In genomic region chr17:27354491-27355081, GRCh38 we compare ENCODE assay signal across 8 cellular contexts.
DNase-seq lines count a peak whose midpoint lies in the region; ATAC-seq and TF ChIP-seq lines count a peak whose summit lies in the region.

No MANE protein-coding gene starts in this region.

- H4K20me1 ChIP-seq in MM.1S (ENCODE audit: insufficient read depth, low read length): no peaks in the 10 kb centered on the region

- H3F3A ChIP-seq in MM.1S (ENCODE audit: insufficient read depth, low read length): peaks cover 6% of the 10 kb centered on the region; the same call in 1 of the 2 replicates

- peak overlapping the region; percentile 74 to 90 for H3K27ac Mint-ChIP-seq in natural killer cell treated with Interleukin-12 subunit alpha and Interleukin-12 subunit beta and Interleukin-15 and Interleukin-18, amount 100 ng/mL, for 72 hours

- peak overlapping the region; percentile 78 for H3K4me3 Mint-ChIP-seq in natural killer cell treated with Interleukin-12 subunit alpha and Interleukin-12 subunit beta and Interleukin-15 and Interleukin-18, amount 100 ng/mL, for 72 hours

- H3K4me1 ChIP-seq in MM.1S (ENCODE audit: low read length) (peaks cover 5% of the 10 kb centered on the region; the same call in 1 of the 2 replicates), breast epithelium (no peaks in the 10 kb centered on the region)

- H3K4me1 Mint-ChIP-seq in natural killer cell treated with Interleukin-12 subunit alpha and Interleukin-12 subunit beta and Interleukin-15 and Interleukin-18, amount 100 ng/mL, for 72 hours (ENCODE audit: low read depth in 2 of 2): peaks cover 25 to 35% of the 10 kb centered on the region in 2 donors

- no peaks in the 10 kb centered on the region for H3K9me2 ChIP-seq in MM.1S (replicated peaks; ENCODE audit: insufficient read depth, low read length)

- H3K9me3 ChIP-seq in MM.1S (replicated peaks; ENCODE audit: insufficient read depth, low read length) (no peaks in the 10 kb centered on the region), breast epithelium (no peaks in the 10 kb centered on the region)

- DNase-seq in GM06990 (ENCODE audit: extremely low read depth, insufficient read length): no peak
- peak; percentile 64 for DNase-seq in MM.1S
- DNase-seq in breast epithelium (ENCODE audit: low spot score in 2 of 2): no peak
- no peak for DNase-seq in natural killer cell treated with Interleukin-12 subunit alpha and Interleukin-12 subunit beta and Interleukin-15 and Interleukin-18, amount 100 ng/mL, for 72 hours (ENCODE audit: low spot score)
- DNase-seq in T-helper 9 cell: no peak
- DNase-seq in NCI-H345 treated with DMSO at 0.1 percent for 48 hours (lab: John Stamatoyannopoulos, UW; ENCODE audit: unreplicated experiment): no peak

- no peaks in the 10 kb centered on the region for H3K27me3 Mint-ChIP-seq in natural killer cell treated with Interleukin-12 subunit alpha and Interleukin-12 subunit beta and Interleukin-15 and Interleukin-18, amount 100 ng/mL, for 72 hours

- peak overlapping the region; percentile 72; the same call in 1 of the 2 replicates for H3K9ac ChIP-seq in MM.1S (ENCODE audit: low read length)

- H3K9me3 Mint-ChIP-seq in natural killer cell treated with Interleukin-12 subunit alpha and Interleukin-12 subunit beta and Interleukin-15 and Interleukin-18, amount 100 ng/mL, for 72 hours: no peaks in the 10 kb centered on the region

- no peak overlapping the region for H3K27ac ChIP-seq in MM.1S (ENCODE audit: low read length)
- peak overlapping the region; percentile 96 to 97 for H3K27ac ChIP-seq in breast epithelium

- ATAC-seq in natural killer cell treated with Interleukin-12 subunit alpha and Interleukin-12 subunit beta and Interleukin-15 and Interleukin-18, amount 100 ng/mL, for 72 hours: no peak
- no peak for ATAC-seq in HG02852 (IDR thresholded peaks at IDR 0.05; ENCODE audit: unreplicated experiment)
- ATAC-seq in HG02642 (IDR thresholded peaks at IDR 0.05; ENCODE audit: poor library complexity, unreplicated experiment): no peak

- intact Hi-C loops in breast epithelium (cut with DNase I; ENCODE audit: low total_unique reads): loop anchor here (5.0 kb wide), 1 partner anchor 248 kb away; no protein-coding TSS in a partner anchor

- no peaks in the 10 kb centered on the region for H3K79me2 ChIP-seq in MM.1S (ENCODE audit: low read length)

- no peaks in the 10 kb centered on the region for H3K27me3 ChIP-seq in GM06990 (replicated peaks; ENCODE audit: control insufficient read depth, insufficient read depth, low read length)
- H3K27me3 ChIP-seq in MM.1S (replicated peaks; ENCODE audit: insufficient read depth, low read length): no peaks in the 10 kb centered on the region
- H3K27me3 ChIP-seq in breast epithelium: no peaks in the 10 kb centered on the region

- H3K36me3 ChIP-seq in GM06990 (ENCODE audit: control insufficient read depth, insufficient read depth, low read length): no peaks in the 10 kb centered on the region; the same call in 1 of the 2 replicates
- H3K36me3 ChIP-seq in MM.1S (replicated peaks; ENCODE audit: insufficient read depth, low read length): no peaks in the 10 kb centered on the region
- no peaks in the 10 kb centered on the region for H3K36me3 ChIP-seq in breast epithelium

- H3K4me3 ChIP-seq in GM06990 (replicated peaks; ENCODE audit: low read depth, low read length): no peak overlapping the region; the same call in 1 of the 2 replicates
- H3K4me3 ChIP-seq in MM.1S (ENCODE audit: low read length): peak overlapping the region; percentile 96
- peak overlapping the region in 2 of 3 donors; percentile 75 to 89 for H3K4me3 ChIP-seq in breast epithelium

- peak; percentile 11 for TF ChIP-seq CTCF in GM06990 (IDR thresholded peaks at IDR 0.05; ENCODE audit: insufficient read depth, low read length, poor library complexity, severe bottlenecking)
- peak; percentile 39 for TF ChIP-seq CTCF in MM.1S (IDR thresholded peaks at IDR 0.05; ENCODE audit: low read length)
- TF ChIP-seq CTCF in breast epithelium (IDR thresholded peaks at IDR 0.05): no peak

- TF ChIP-seq POLR2A in breast epithelium (IDR thresholded peaks at IDR 0.05): no peak

- peak overlapping the region; percentile 94 for H2AFZ ChIP-seq in MM.1S (ENCODE audit: low read length)

- peak overlapping the region; percentile 95; the same call in 1 of the 2 replicates for H3K4me2 ChIP-seq in MM.1S (ENCODE audit: low read depth, low read length)

- no peaks in the 10 kb centered on the region for H3K36me3 Mint-ChIP-seq in natural killer cell treated with Interleukin-12 subunit alpha and Interleukin-12 subunit beta and Interleukin-15 and Interleukin-18, amount 100 ng/mL, for 72 hours

Comparison
In these comparisons a context has a peak if more than half of its experiments do, and no peak if none do; other contexts are left out.
1. CTCF ChIP-seq: peak in GM06990 (single experiment) and MM.1S (single experiment); none in breast epithelium (0 of 3).